1 cellular context compared by ENCODE assay signal in genomic region chr5:115544371-115545064, GRCh38.
TF ChIP-seq lines count a peak whose summit lies in the region.

FEM1C (minus strand) TSS chr5:115544775; CDS start chr5:115543493, 1,282 bp downstream.

TF ChIP-seq in GM12878, 131 proteins besides CTCF, POLR2A, EP300 and RAD21 (continued from another document):
- TF ChIP-seq ZNF592 (IDR thresholded peaks at IDR 0.05) (no peak), NFXL1 (IDR thresholded peaks at IDR 0.05; ENCODE audit: borderline replicate concordance) (no peak), TAF1 (IDR thresholded peaks at IDR 0.05; ENCODE audit: borderline replicate concordance, low read depth, low read length) (peak; percentile 96), HCFC1 (IDR thresholded peaks at IDR 0.05; ENCODE audit: low read length) (no peak), BACH1 (IDR thresholded peaks at IDR 0.05; ENCODE audit: borderline replicate concordance) (peak; percentile 74; the same call in 1 of the 2 replicates), ZNF207 (IDR thresholded peaks at IDR 0.05; ENCODE audit: borderline replicate concordance) (0 out of 2 replicates have a peak, but pooled peaks have one; percentile 51), STAT1 (conservative IDR thresholded peaks at IDR 0.05) (0 out of 2 replicates have a peak, but pooled peaks have one; percentile 49), JUND (IDR thresholded peaks at IDR 0.05; ENCODE audit: low read depth, low read length) (0 out of 2 replicates have a peak, but pooled peaks have one; percentile 43), SREBF1 (IDR thresholded peaks at IDR 0.05; ENCODE audit: low read length) (no peak), ATF7 (IDR thresholded peaks at IDR 0.05; ENCODE audit: low read depth) (peak; percentile 56; the same call in 1 of the 2 replicates), REST (IDR thresholded peaks at IDR 0.05; ENCODE audit: low read depth, low read length) (0 out of 2 replicates have a peak, but pooled peaks have one; percentile 39), TCF3 (IDR thresholded peaks at IDR 0.05; ENCODE audit: borderline replicate concordance, insufficient read depth, low read depth, low read length) (peak; percentile 55; the same call in 1 of the 2 replicates), RUNX3 (IDR thresholded peaks at IDR 0.05; ENCODE audit: low read length) (peak; percentile 45; the same call in 1 of the 2 replicates), PBX3 (IDR thresholded peaks at IDR 0.05; ENCODE audit: insufficient replicate concordance, low read depth, low read length) (peak; percentile 28), ATF2 (IDR thresholded peaks at IDR 0.05; ENCODE audit: low read length) (no peak), MEF2A (IDR thresholded peaks at IDR 0.05; ENCODE audit: insufficient read depth, low read depth, low read length) (0 out of 2 replicates have a peak, but pooled peaks have one; percentile 31), SP1 (IDR thresholded peaks at IDR 0.05; ENCODE audit: low read depth, low read length) (peak; percentile 29), IKZF1 (conservative IDR thresholded peaks at IDR 0.05) (peak; percentile 68), BHLHE40 (IDR thresholded peaks at IDR 0.05; ENCODE audit: borderline replicate concordance in 1 of 2, low read depth in 2 of 2, low read length in 1 of 2) (peak; percentile 14 to 74; a peak in 2 of 4 replicates), TCF12 (IDR thresholded peaks at IDR 0.05; ENCODE audit: low read depth, low read length) (peak; percentile 53; the same call in 1 of the 2 replicates), EGR1 (IDR thresholded peaks at IDR 0.05; ENCODE audit: borderline replicate concordance in 1 of 2, low read depth in 2 of 2, low read length in 2 of 2) (peak in 1 of 2 experiments; percentile 72; a peak in 1 of 3 replicates), YY1 (IDR thresholded peaks at IDR 0.05; ENCODE audit: low read depth, low read length) (peak; percentile 81), PKNOX1 (IDR thresholded peaks at IDR 0.05) (peak; percentile 64), SRF (IDR thresholded peaks at IDR 0.05; ENCODE audit: low read depth in 2 of 2, low read length in 2 of 2) (peak in 1 of 2 experiments; percentile 2; a peak in 1 of 4 replicates), SMAD5 (IDR thresholded peaks at IDR 0.05; ENCODE audit: low read depth) (peak; percentile 86), NR2C2 (IDR thresholded peaks at IDR 0.05; ENCODE audit: borderline replicate concordance, control insufficient read depth, insufficient read length, low read depth) (no peak), POU2F2 (IDR thresholded peaks at IDR 0.05; ENCODE audit: borderline replicate concordance, low read depth, low read length) (peak; percentile 72; the same call in 2 of the 3 replicates), MEF2B (IDR thresholded peaks at IDR 0.05; ENCODE audit: partially characterized antibody, poor library complexity, severe bottlenecking) (no peak), SUZ12 (IDR thresholded peaks at IDR 0.05; ENCODE audit: unreplicated experiment) (no peak), CREB1 (IDR thresholded peaks at IDR 0.05; ENCODE audit: low read depth) (peak; percentile 88), ZNF687 (IDR thresholded peaks at IDR 0.05) (peak; percentile 36), DPF2 (IDR thresholded peaks at IDR 0.05) (peak; percentile 60; the same call in 1 of the 2 replicates), CREM (IDR thresholded peaks at IDR 0.05; ENCODE audit: low read depth) (peak; percentile 74), POLR2AphosphoS2 (IDR thresholded peaks at IDR 0.05; ENCODE audit: low read depth, low read length) (peak; percentile 82; the same call in 1 of the 2 replicates), KLF5 (IDR thresholded peaks at IDR 0.05; ENCODE audit: partially characterized antibody) (no peak), CBX5 (IDR thresholded peaks at IDR 0.05; ENCODE audit: low read depth) (peak; percentile 86), SMAD1 (IDR thresholded peaks at IDR 0.05; ENCODE audit: low read depth, partially characterized antibody) (no peak), NKRF (conservative IDR thresholded peaks at IDR 0.05) (peak; percentile 90)
TF ChIP-seq in GM12878: peak in this region for 37.
